Comparison of ENCODE assay signal across 1 cellular context in genomic region chr7:1074018-1074417, GRCh38. TPM values are rescaled to one million over a fixed set of nuclear protein-coding genes. Genes with fewer than 3 reads are reported as not detected.
"Had no signal": no experiment of that assay in that cellular context is flagged by ENCODE, and none has a peak within 500 bp of the region (broad histone marks: within the 10 kb centered on the region; RNA-seq: fewer than 3 reads in every experiment).

No MANE protein-coding gene starts in this region.

RNA-seq across cellular contexts. Expression of gene GPER1, which starts 13.9 kb away (rescaled TPM):
- total RNA-seq: GM23338 had no signal
